ENCODE assay signal across 17 cellular contexts in the genomic region with DNA sequence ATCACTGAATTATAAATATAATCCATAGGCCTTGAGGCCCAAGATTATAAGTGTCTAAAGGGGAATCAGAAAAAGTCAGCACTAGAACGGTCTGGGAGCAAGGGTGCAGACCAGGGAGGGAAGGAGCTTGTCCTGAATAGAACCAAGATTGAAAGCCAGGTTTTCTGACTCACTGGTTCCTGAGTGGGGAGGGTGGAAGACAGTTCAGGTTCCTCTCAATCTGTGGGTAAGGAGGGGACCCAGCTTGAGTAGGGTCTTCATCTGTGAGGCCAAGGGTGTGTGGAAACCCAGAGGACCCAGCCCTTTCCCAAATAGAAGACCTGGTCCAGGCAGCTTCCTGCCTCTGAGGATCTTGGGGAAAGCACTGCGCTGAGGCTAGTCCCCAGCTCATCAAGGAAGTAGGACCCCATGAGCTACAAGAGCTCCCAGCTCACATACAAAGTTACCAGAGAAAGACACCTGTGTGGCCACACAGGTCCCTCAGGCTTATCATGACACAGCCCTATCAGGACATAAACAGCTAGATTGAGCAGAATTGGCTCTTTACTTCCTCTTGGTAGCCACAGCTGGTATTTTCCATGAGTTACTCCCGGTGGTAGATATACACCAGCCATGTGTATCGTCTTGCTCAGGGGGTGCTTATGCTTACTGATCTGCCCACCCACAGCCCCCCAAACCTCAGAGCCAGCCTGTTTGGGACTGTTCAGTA. TPM values are rescaled to one million over a fixed set of nuclear protein-coding genes. Genes with fewer than 3 reads are reported as not detected.
DNase-seq lines count a peak whose midpoint lies in the region; ATAC-seq, FAIRE-seq and TF ChIP-seq lines count a peak whose summit lies in the region.
"Had no signal": no experiment of that assay in that cellular context is flagged by ENCODE, and none has a peak within 500 bp of the region (broad histone marks: within the 10 kb centered on the region; RNA-seq: fewer than 3 reads in every experiment).

No MANE protein-coding gene starts in this region.

- no peak overlapping the region for H3K4me3 Mint-ChIP-seq in activated T-cell treated with anti-CD3 and anti-CD28 coated beads, Interleukin-2, amount 50 U/mL, for 24 hours
- no peak overlapping the region for H3K4me3 Mint-ChIP-seq in chondrocyte (ENCODE audit: unreplicated experiment)
- no peak overlapping the region for H3K4me3 Mint-ChIP-seq in stimulated activated naive B cell treated with anti-CD40 and anti-IgM and Interleukin-4, amounts not matched to agents 10 μg/mL and 1 μg/mL and 100 μg/mL, for 72 hours
- H3K4me3 Mint-ChIP-seq: activated CD8-positive, alpha-beta T cell treated with anti-CD3 and anti-CD28 coated beads, Interleukin-2, amount 10 ng/mL, durations not matched to agents 7 days and 5 days had no signal

- no peaks in the 10 kb centered on the region for H3K27me3 Mint-ChIP-seq in activated T-cell treated with anti-CD3 and anti-CD28 coated beads, Interleukin-2, amount 50 U/mL, for 24 hours
- H3K27me3 Mint-ChIP-seq in chondrocyte (ENCODE audit: low read depth) = no peaks in the 10 kb centered on the region
- H3K27me3 Mint-ChIP-seq in stimulated activated naive B cell treated with anti-CD40 and anti-IgM and Interleukin-4, amounts not matched to agents 10 μg/mL and 1 μg/mL and 100 μg/mL, for 72 hours = no peaks in the 10 kb centered on the region

- TF ChIP-seq CTCF in chondrocyte (IDR thresholded peaks at IDR 0.05) = no peak

- intact Hi-C loops in cardiac septum (cut with DNase I) = no loop called here

- H3K4me1 Mint-ChIP-seq in activated T-cell treated with anti-CD3 and anti-CD28 coated beads, Interleukin-2, amount 50 U/mL, for 24 hours (ENCODE audit: low read depth) = peaks cover 32% of the 10 kb centered on the region
- peaks cover 13% of the 10 kb centered on the region for H3K4me1 Mint-ChIP-seq in chondrocyte (ENCODE audit: low read depth)
- peaks cover 32 to 53% of the 10 kb centered on the region in 2 donors for H3K4me1 Mint-ChIP-seq in stimulated activated naive B cell treated with anti-CD40 and anti-IgM and Interleukin-4, amounts not matched to agents 10 μg/mL and 1 μg/mL and 100 μg/mL, for 72 hours

- H3K27ac Mint-ChIP-seq in activated T-cell treated with anti-CD3 and anti-CD28 coated beads, Interleukin-2, amount 50 U/mL, for 24 hours = peak overlapping the region; percentile 45
- no peak overlapping the region for H3K27ac Mint-ChIP-seq in chondrocyte (ENCODE audit: unreplicated experiment)
- peak overlapping the region; percentile 37 for H3K27ac Mint-ChIP-seq in stimulated activated naive B cell treated with anti-CD40 and anti-IgM and Interleukin-4, amounts not matched to agents 10 μg/mL and 1 μg/mL and 100 μg/mL, for 72 hours
- H3K27ac Mint-ChIP-seq: activated CD8-positive, alpha-beta T cell treated with anti-CD3 and anti-CD28 coated beads, Interleukin-2, amount 10 ng/mL, durations not matched to agents 7 days and 5 days had no signal

- no peak for FAIRE-seq in RCC 7860 (lab: Jason Lieb, UNC)
- FAIRE-seq: colon, GM19239 had no signal

- DNase-seq in activated T-cell treated with anti-CD3 and anti-CD28 coated beads, Interleukin-2, amount 50 U/mL, for 24 hours = no peak
- no peak for DNase-seq in activated T-cell treated with anti-CD3 and anti-CD28 coated beads for 4 hours
- peak; percentile 80 for DNase-seq in NAMALWA (ENCODE audit: low spot score)
- DNase-seq in chondrocyte (ENCODE audit: low spot score) = peak; percentile 25
- DNase-seq in stimulated activated naive B cell treated with anti-CD40 and anti-IgM and Interleukin-4, amounts not matched to agents 10 μg/mL and 1 μg/mL and 100 μg/mL, for 72 hours = no peak
- DNase-seq in cardiac septum (ENCODE audit: low spot score) = no peak
- no peak for DNase-seq in RCC 7860 (ENCODE audit: low spot score)
- DNase-seq in activated T-cell treated with anti-CD3 and anti-CD28 coated beads, Interleukin-2, amount 50 U/mL, for 48 hours = no peak
- DNase-seq: activated CD8-positive, alpha-beta T cell treated with anti-CD3 and anti-CD28 coated beads, Interleukin-2, amount 10 ng/mL, durations not matched to agents 7 days and 5 days; amygdala; glutamatergic neuron; mammary epithelial cell; NCI-H146; NCI-H345; retina had no signal

- H3K9me3 Mint-ChIP-seq in activated T-cell treated with anti-CD3 and anti-CD28 coated beads, Interleukin-2, amount 50 U/mL, for 24 hours = no peaks in the 10 kb centered on the region
- H3K9me3 Mint-ChIP-seq in chondrocyte (ENCODE audit: low read depth) = no peaks in the 10 kb centered on the region
- no peaks in the 10 kb centered on the region for H3K9me3 Mint-ChIP-seq in stimulated activated naive B cell treated with anti-CD40 and anti-IgM and Interleukin-4, amounts not matched to agents 10 μg/mL and 1 μg/mL and 100 μg/mL, for 72 hours

- H3K36me3 Mint-ChIP-seq in activated T-cell treated with anti-CD3 and anti-CD28 coated beads, Interleukin-2, amount 50 U/mL, for 24 hours (ENCODE audit: low read depth) = peaks cover 27% of the 10 kb centered on the region
- H3K36me3 Mint-ChIP-seq in chondrocyte (ENCODE audit: low read depth) = peaks cover 2% of the 10 kb centered on the region
- peaks cover 18 to 21% of the 10 kb centered on the region in 2 donors for H3K36me3 Mint-ChIP-seq in stimulated activated naive B cell treated with anti-CD40 and anti-IgM and Interleukin-4, amounts not matched to agents 10 μg/mL and 1 μg/mL and 100 μg/mL, for 72 hours

- ATAC-seq in stimulated activated naive B cell treated with anti-CD40 and anti-IgM and Interleukin-4, amounts not matched to agents 10 μg/mL and 1 μg/mL and 100 μg/mL, for 72 hours (replicated peaks) = no peak
- ATAC-seq: activated CD8-positive, alpha-beta T cell treated with anti-CD3 and anti-CD28 coated beads, Interleukin-2, amount 10 ng/mL, durations not matched to agents 7 days and 5 days had no signal

RNA-seq across cellular contexts. Expression of a gene that starts 1.0 kb away (rescaled TPM):
- total RNA-seq in chondrocyte (0.72 to 0.85 TPM in 2 of 3 replicates, not detected in the other), cardiac septum (not detected)

RNA-seq across cellular contexts. Expression of a gene that starts 8.2 kb away (rescaled TPM):
- total RNA-seq in chondrocyte (34.8 to 42.9 TPM (median 41.1 TPM) in 3 replicates), cardiac septum (41.9 TPM)

RNA-seq across cellular contexts. Expression of a gene that starts 11.3 kb away (rescaled TPM):
- total RNA-seq in chondrocyte (23.0 to 30.8 TPM (median 28.7 TPM) in 3 replicates), cardiac septum (22.2 TPM)

RNA-seq across cellular contexts. Expression of a gene that starts 19.9 kb away (rescaled TPM):
- 23.2 to 34.0 TPM (median 26.8 TPM) in 3 replicates for total RNA-seq in chondrocyte
- total RNA-seq in cardiac septum = 16.0 TPM

RNA-seq across cellular contexts. Expression of a gene that starts 23.9 kb away (rescaled TPM):
- total RNA-seq in chondrocyte (251 to 316 TPM (median 256 TPM) in 3 replicates), cardiac septum (70.5 TPM)

Comparison
In these comparisons a context has a peak if more than half of its experiments do, and no peak if none do; other contexts are left out.
1. DNase-seq: peak in NAMALWA (single experiment) and chondrocyte (single experiment); none in activated T-cell treated with anti-CD3 and anti-CD28 coated beads, Interleukin-2, amount 50 U/mL, for 24 hours (single experiment), activated T-cell treated with anti-CD3 and anti-CD28 coated beads for 4 hours (single experiment), stimulated activated naive B cell treated with anti-CD40 and anti-IgM and Interleukin-4, amounts not matched to agents 10 μg/mL and 1 μg/mL and 100 μg/mL, for 72 hours (single experiment), cardiac septum (single experiment), RCC 7860 (single experiment) and activated T-cell treated with anti-CD3 and anti-CD28 coated beads, Interleukin-2, amount 50 U/mL, for 48 hours (0 of 2).